In genomic region chr17:182164-182751, GRCh38 we compare ENCODE assay signal across 11 cellular contexts. TPM values are rescaled to one million over a fixed set of nuclear protein-coding genes. Genes with fewer than 3 reads are reported as not detected.
DNase-seq lines count a peak whose midpoint lies in the region; TF ChIP-seq lines count a peak whose summit lies in the region.
"Had no signal": no experiment of that assay in that cellular context is flagged by ENCODE, and none has a peak within 500 bp of the region (broad histone marks: within the 10 kb centered on the region; RNA-seq: fewer than 3 reads in every experiment).

No MANE protein-coding gene starts in this region.

- H3K27ac ChIP-seq in testis: no peak overlapping the region
- H3K27ac ChIP-seq: 22Rv1, ovary had no signal

- H3K27me3 ChIP-seq in testis: no peaks in the 10 kb centered on the region

- H3K27me3 Mint-ChIP-seq in activated T-helper 1 cell treated with anti-CD3 and anti-CD28 coated beads, Interleukin-12 subunit alpha, Interleukin-12 subunit beta, Interleukin-2, Interleukin-4 antibody, amounts not matched to agents 30 ng/mL and 10 ng/mL and 1 ng/mL, durations not matched to agents 14 hours and 24 hours and 36 hours (ENCODE audit: insufficient read depth): peaks cover 15% of the 10 kb centered on the region
- H3K27me3 Mint-ChIP-seq in immature natural killer cell (ENCODE audit: low read depth in 3 of 3): peaks cover 7 to 26% (median 9%) of the 10 kb centered on the region in 3 donors

- H3K4me1 ChIP-seq in testis: no peaks in the 10 kb centered on the region

- H3K9me3 ChIP-seq in testis: no peaks in the 10 kb centered on the region
- H3K9me3 ChIP-seq: ovary had no signal

- DNase-seq in DMS53 (lab: John Stamatoyannopoulos, UW) (peak; percentile 48), DMS53 treated with DMSO at 0.1 percent for 48 hours (lab: John Stamatoyannopoulos, UW; ENCODE audit: unreplicated experiment) (no peak), immature natural killer cell (no peak), retina (peak; percentile 55), NCI-H1436 treated with DMSO at 0.1 percent for 48 hours (lab: John Stamatoyannopoulos, UW) (no peak), testis (no peak), GF-D8 (lab: John Stamatoyannopoulos, UW) (no peak)
- no peak for DNase-seq in activated T-helper 1 cell treated with anti-CD3 and anti-CD28 coated beads, Interleukin-12 subunit alpha, Interleukin-12 subunit beta, Interleukin-2, Interleukin-4 antibody, amounts not matched to agents 30 ng/mL and 10 ng/mL and 1 ng/mL, durations not matched to agents 14 hours and 24 hours and 36 hours (ENCODE audit: low spot score)
- DNase-seq: NCI-H1048 had no signal

- no peak for TF ChIP-seq CTCF in testis (IDR thresholded peaks at IDR 0.05)

- no peak overlapping the region for H3K4me3 ChIP-seq in testis
- H3K4me3 ChIP-seq: ovary had no signal

- H3K4me3 Mint-ChIP-seq in activated T-helper 1 cell treated with anti-CD3 and anti-CD28 coated beads, Interleukin-12 subunit alpha, Interleukin-12 subunit beta, Interleukin-2, Interleukin-4 antibody, amounts not matched to agents 30 ng/mL and 10 ng/mL and 1 ng/mL, durations not matched to agents 14 hours and 24 hours and 36 hours: peak overlapping the region; percentile 74
- peak overlapping the region; percentile 25 to 82 (median 53) for H3K4me3 Mint-ChIP-seq in immature natural killer cell

- H3K36me3 Mint-ChIP-seq in activated T-helper 1 cell treated with anti-CD3 and anti-CD28 coated beads, Interleukin-12 subunit alpha, Interleukin-12 subunit beta, Interleukin-2, Interleukin-4 antibody, amounts not matched to agents 30 ng/mL and 10 ng/mL and 1 ng/mL, durations not matched to agents 14 hours and 24 hours and 36 hours (ENCODE audit: low read depth): no peaks in the 10 kb centered on the region
- H3K36me3 Mint-ChIP-seq in immature natural killer cell: no peaks in the 10 kb centered on the region

- no peaks in the 10 kb centered on the region for H3K9me3 Mint-ChIP-seq in activated T-helper 1 cell treated with anti-CD3 and anti-CD28 coated beads, Interleukin-12 subunit alpha, Interleukin-12 subunit beta, Interleukin-2, Interleukin-4 antibody, amounts not matched to agents 30 ng/mL and 10 ng/mL and 1 ng/mL, durations not matched to agents 14 hours and 24 hours and 36 hours
- no peaks in the 10 kb centered on the region for H3K9me3 Mint-ChIP-seq in immature natural killer cell

- 63% methylated on average over 13 of the region's 13 CpGs; no CpG with 5 or more reads in 1 of the 2 donors for WGBS in testis, 2 donors

- no peak for TF ChIP-seq POLR2A in testis (IDR thresholded peaks at IDR 0.05)

- H3K4me1 Mint-ChIP-seq in activated T-helper 1 cell treated with anti-CD3 and anti-CD28 coated beads, Interleukin-12 subunit alpha, Interleukin-12 subunit beta, Interleukin-2, Interleukin-4 antibody, amounts not matched to agents 30 ng/mL and 10 ng/mL and 1 ng/mL, durations not matched to agents 14 hours and 24 hours and 36 hours (ENCODE audit: low read depth): peaks cover 30% of the 10 kb centered on the region
- H3K4me1 Mint-ChIP-seq in immature natural killer cell: peaks cover 0 to 9% of the 10 kb centered on the region in 2 donors

- no peaks in the 10 kb centered on the region for H3K36me3 ChIP-seq in testis (ENCODE audit: low read depth, missing control alignments)
- H3K36me3 ChIP-seq: ovary had no signal

- intact Hi-C loops in activated T-helper 1 cell treated with anti-CD3 and anti-CD28 coated beads, Interleukin-12 subunit alpha, Interleukin-12 subunit beta, Interleukin-2, Interleukin-4 antibody, amounts not matched to agents 30 ng/mL and 10 ng/mL and 1 ng/mL, durations not matched to agents 14 hours and 24 hours and 36 hours (cut with micrococcal nuclease): no loop called here
- intact Hi-C loops in testis (cut with DNase I; ENCODE audit: low total_unique reads): no loop called here

- H3K27ac Mint-ChIP-seq in activated T-helper 1 cell treated with anti-CD3 and anti-CD28 coated beads, Interleukin-12 subunit alpha, Interleukin-12 subunit beta, Interleukin-2, Interleukin-4 antibody, amounts not matched to agents 30 ng/mL and 10 ng/mL and 1 ng/mL, durations not matched to agents 14 hours and 24 hours and 36 hours: peak overlapping the region; percentile 53
- no peak overlapping the region for H3K27ac Mint-ChIP-seq in immature natural killer cell

RNA-seq across cellular contexts. Expression of gene DOC2B, which starts 0.8 kb away (rescaled TPM):
- 5.5 and 7.6 TPM in 2 replicates for total RNA-seq in activated T-helper 1 cell treated with anti-CD3 and anti-CD28 coated beads, Interleukin-12 subunit alpha, Interleukin-12 subunit beta, Interleukin-2, Interleukin-4 antibody, amounts not matched to agents 30 ng/mL and 10 ng/mL and 1 ng/mL, durations not matched to agents 14 hours and 24 hours and 36 hours
- polyA plus RNA-seq in immature natural killer cell (not detected), testis (ENCODE audit: insufficient read depth, low read depth, low replicate concordance) (4.0 TPM)
- total RNA-seq in testis: 1 to 10 TPM; 1.4 to 1.9 TPM

RNA-seq across cellular contexts. Expression of gene SCGB1C2, which starts 44.9 kb away (rescaled TPM):
- total RNA-seq in activated T-helper 1 cell treated with anti-CD3 and anti-CD28 coated beads, Interleukin-12 subunit alpha, Interleukin-12 subunit beta, Interleukin-2, Interleukin-4 antibody, amounts not matched to agents 30 ng/mL and 10 ng/mL and 1 ng/mL, durations not matched to agents 14 hours and 24 hours and 36 hours: not detected in 2 replicates
- polyA plus RNA-seq in immature natural killer cell (not detected), testis (ENCODE audit: insufficient read depth, low read depth, low replicate concordance) (not detected)
- total RNA-seq in testis: not detected
- total RNA-seq: ovary had no signal
- polyA plus RNA-seq: ovary had no signal

Comparison
In these comparisons a context has a peak if more than half of its experiments do, and no peak if none do; other contexts are left out.
1. DNase-seq: peak in DMS53 (single experiment) and retina (single experiment); none in DMS53 treated with DMSO at 0.1 percent for 48 hours (single experiment), activated T-helper 1 cell treated with anti-CD3 and anti-CD28 coated beads, Interleukin-12 subunit alpha, Interleukin-12 subunit beta, Interleukin-2, Interleukin-4 antibody, amounts not matched to agents 30 ng/mL and 10 ng/mL and 1 ng/mL, durations not matched to agents 14 hours and 24 hours and 36 hours (single experiment), immature natural killer cell (0 of 3), NCI-H1436 treated with DMSO at 0.1 percent for 48 hours (single experiment), testis (single experiment) and GF-D8 (single experiment).